8 cellular contexts compared by ENCODE assay signal in genomic region chr6:30521082-30521481, GRCh38. TPM values are rescaled to one million over a fixed set of nuclear protein-coding genes. Genes with fewer than 3 reads are reported as not detected.
A peak's percentile ranks its signal among the peaks of the same experiment; 100 is the strongest.
DNase-seq lines count a peak whose midpoint lies in the region; ATAC-seq and TF ChIP-seq lines count a peak whose summit lies in the region.
"Not testable (repeated sequence)": the region's sequence is repeated elsewhere in the genome, so short reads cannot be mapped to it uniquely, and the experiment has no call there.

No MANE protein-coding gene starts in this region.

- intact Hi-C loops in left cardiac atrium (cut with DNase I); stomach (cut with DNase I; ENCODE audit: low total_unique reads): not testable (repeated sequence)

- peak; percentile 88 for ATAC-seq in RWPE2 (ENCODE audit: low read depth)
- not testable (repeated sequence) for ATAC-seq in left cardiac atrium

- not testable (repeated sequence) for H3K36me3 ChIP-seq in RWPE2 (ENCODE audit: low read depth); muscle layer of colon (ENCODE audit: insufficient read depth, low read length); stomach

- H3K4me1 ChIP-seq in RWPE2 (ENCODE audit: insufficient read depth, poor library complexity, severe bottlenecking), result peaks cover 30% of the 10 kb centered on the region
- H3K4me1 ChIP-seq in muscle layer of colon (ENCODE audit: insufficient read depth, low read length), result not testable (repeated sequence)
- peaks cover 0 to 18% (median 6%) of the 10 kb centered on the region in 4 donors for H3K4me1 ChIP-seq in stomach

- H3K27ac ChIP-seq in RWPE2 (ENCODE audit: poor library complexity, severe bottlenecking) (peak overlapping the region; percentile 82), epithelial cell of prostate (peak overlapping the region; percentile 91), muscle layer of colon (ENCODE audit: low read depth, low read length) (peak overlapping the region; percentile 50), stomach (peak overlapping the region; percentile 17 to 67 (median 45))

- H3K9me3 ChIP-seq in RWPE2 (ENCODE audit: severe bottlenecking); muscle layer of colon (ENCODE audit: low read length); stomach: not testable (repeated sequence)

- 43 to 70% (median 53%) methylated on average over 2 to 7 of the region's 7 CpGs for WGBS in stomach, 5 donors

- TF ChIP-seq EP300 in stomach (IDR thresholded peaks at IDR 0.05), result not testable (repeated sequence)

- TF ChIP-seq CTCF in RWPE2 (IDR thresholded peaks at IDR 0.05; ENCODE audit: poor library complexity, severe bottlenecking); stomach (IDR thresholded peaks at IDR 0.05): not testable (repeated sequence)

- not testable (repeated sequence) for H3K4me3 ChIP-seq in RWPE2 (ENCODE audit: severe bottlenecking); muscle layer of colon (ENCODE audit: low read depth in 1 of 2, low read length in 2 of 2); stomach

- TF ChIP-seq POLR2A in stomach (IDR thresholded peaks at IDR 0.05), result not testable (repeated sequence)

- DNase-seq in AG08396 (ENCODE audit: low spot score), result peak; percentile 72
- peak; percentile 71 for DNase-seq in HPDE6-E6E7 (ENCODE audit: extremely low spot score)
- peak; percentile 92 for DNase-seq in RWPE2 (ENCODE audit: low spot score)
- DNase-seq in amniotic epithelial cell (ENCODE audit: low read depth), result peak; percentile 62
- DNase-seq in epithelial cell of prostate (ENCODE audit: low read depth, low spot score), result peak; percentile 86
- DNase-seq in left cardiac atrium, result peak; percentile 33
- not testable (repeated sequence) for DNase-seq in stomach

- not testable (repeated sequence) for H3K27me3 ChIP-seq in RWPE2 (ENCODE audit: insufficient read depth, poor library complexity, severe bottlenecking); muscle layer of colon (ENCODE audit: control insufficient read depth in 1 of 2, insufficient read depth in 2 of 2, low read length in 2 of 2); stomach

- H3K9ac ChIP-seq in muscle layer of colon (ENCODE audit: low read length), result not testable (repeated sequence)

RNA-seq across cellular contexts. Expression of gene HLA-E, which starts 31.8 kb away (rescaled TPM):
- total RNA-seq in left cardiac atrium (100 to 1,000 TPM; 210 to 242 TPM), stomach (100 to 1,000 TPM; 182 to 566 (median 272) TPM)
- 100 to 1,000 TPM; 120 to 300 (median 121) TPM for polyA plus RNA-seq in stomach

RNA-seq across cellular contexts. Expression of gene GNL1, which starts 35.2 kb away (rescaled TPM):
- total RNA-seq in left cardiac atrium, result 10 to 100 TPM; 25.7 to 32.1 TPM
- total RNA-seq in stomach, result 10 to 100 TPM; 12.7 to 39.7 (median 19.2) TPM
- polyA plus RNA-seq in stomach, result 10 to 100 TPM; 42.6 to 53.3 (median 48.9) TPM

RNA-seq across cellular contexts. Expression of gene PRR3, which starts 36.0 kb away (rescaled TPM):
- 1 to 10 TPM; 4.6 to 5.4 TPM for total RNA-seq in left cardiac atrium
- total RNA-seq in stomach, result 10 to 100 TPM in 2 of 5 donors, under 1 TPM in 1, not detected in 2; 0.89 to 10.7 (median 10.5) TPM
- 1 to 10 TPM; 4.1 to 7.1 (median 5.5) TPM for polyA plus RNA-seq in stomach

RNA-seq across cellular contexts. Expression of gene ABCF1, which starts 50.2 kb away (rescaled TPM):
- total RNA-seq in left cardiac atrium (10 to 100 TPM; 30.7 to 45.9 TPM), stomach (10 to 100 TPM in 4 of 5 donors, 1 to 10 TPM in 1; 7.6 to 32.6 (median 28.3) TPM)
- polyA plus RNA-seq in stomach, result 10 to 100 TPM; 17.1 to 28.0 (median 26.8) TPM
